Comparison of ENCODE assay signal across 8 cellular contexts in the genomic region with DNA sequence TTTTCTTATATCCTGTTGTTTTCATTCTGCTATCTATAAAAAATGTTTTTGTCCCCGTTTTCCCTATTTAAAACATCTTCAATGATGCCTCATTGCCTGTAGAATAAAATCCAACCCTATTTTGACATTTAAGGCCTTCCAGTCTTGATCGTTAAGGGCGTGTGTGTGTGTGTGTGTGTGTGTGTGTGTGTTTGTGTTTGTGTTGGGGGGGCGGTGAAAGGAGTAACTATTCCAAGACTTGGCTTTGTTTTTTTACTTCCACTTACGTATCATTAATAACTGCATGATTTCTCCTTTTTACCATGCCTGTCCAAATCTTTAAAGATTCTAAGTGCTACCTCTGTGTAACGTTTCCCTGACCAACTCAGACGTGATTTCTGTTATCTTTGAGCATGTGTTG. TPM values are rescaled to one million over a fixed set of nuclear protein-coding genes. Genes with fewer than 3 reads are reported as not detected.
DNase-seq lines count a peak whose midpoint lies in the region; ATAC-seq and TF ChIP-seq lines count a peak whose summit lies in the region.

No MANE protein-coding gene starts in this region.

- H3K4me3 Mint-ChIP-seq in activated CD4-positive, alpha-beta memory T cell treated with anti-CD3 and anti-CD28 coated beads for 36 hours: peak overlapping the region; percentile 99

- H3K4me3 ChIP-seq in cardiac muscle cell (peak overlapping the region; percentile 82), iPS-11a (ENCODE audit: low read depth, low read length) (peak overlapping the region; percentile 92), stomach (peak overlapping the region; percentile 94 to 100 (median 96))

- 0 to 3% (median 1%) methylated on average over 7 of the region's 7 CpGs for WGBS in stomach, 5 donors

- ATAC-seq in Right ventricle myocardium superior (ENCODE audit: poor library complexity) (no peak), GM21447 (IDR thresholded peaks at IDR 0.05; ENCODE audit: unreplicated experiment) (no peak), GM18861 (IDR thresholded peaks at IDR 0.05; ENCODE audit: unreplicated experiment) (no peak)

- H3K27ac Mint-ChIP-seq in activated CD4-positive, alpha-beta memory T cell treated with anti-CD3 and anti-CD28 coated beads for 36 hours: peak overlapping the region; percentile 100

- no peak for TF ChIP-seq CTCF in cardiac muscle cell (IDR thresholded peaks at IDR 0.05; ENCODE audit: low read depth, low read length)
- no peak for TF ChIP-seq CTCF in stomach (IDR thresholded peaks at IDR 0.05)

- peaks cover 14% of the 10 kb centered on the region for H3K4me1 ChIP-seq in cardiac muscle cell (ENCODE audit: low read depth)
- H3K4me1 ChIP-seq in stomach: peaks cover 22 to 78% (median 53%) of the 10 kb centered on the region in 4 donors

- intact Hi-C loops in Right ventricle myocardium superior (cut with DNase I) (no loop called here), stomach (cut with DNase I; ENCODE audit: low total_unique reads) (no loop called here)
- intact Hi-C loops in activated CD4-positive, alpha-beta memory T cell treated with anti-CD3 and anti-CD28 coated beads for 36 hours (cut with micrococcal nuclease): loop anchor here (1.0 to 5.0 kb wide), 3 partner anchors 35 to 1355 kb away; no protein-coding TSS in a partner anchor

- peaks cover 27% of the 10 kb centered on the region for H3K36me3 Mint-ChIP-seq in activated CD4-positive, alpha-beta memory T cell treated with anti-CD3 and anti-CD28 coated beads for 36 hours

- H3K9me3 ChIP-seq in cardiac muscle cell (ENCODE audit: low read depth) (no peaks in the 10 kb centered on the region), stomach (no peaks in the 10 kb centered on the region)

- H3K4me1 Mint-ChIP-seq in activated CD4-positive, alpha-beta memory T cell treated with anti-CD3 and anti-CD28 coated beads for 36 hours (ENCODE audit: low read depth): peaks cover 48% of the 10 kb centered on the region

- CTCF ChIA-PET in activated CD4-positive, alpha-beta memory T cell treated with anti-CD3 and anti-CD28 coated beads for 36 hours (lab: Charles Lee): no interaction called here

- DNase-seq in cardiac muscle cell (ENCODE audit: low read depth in 1 of 2, low spot score in 1 of 2) (peak in 1 of 2 donors; percentile 35), Right ventricle myocardium superior (no peak), stomach (no peak), germinal center (ENCODE audit: low spot score) (no peak)
- no peak for DNase-seq in activated CD4-positive, alpha-beta memory T cell treated with anti-CD3 and anti-CD28 coated beads for 36 hours

- H3K27me3 Mint-ChIP-seq in activated CD4-positive, alpha-beta memory T cell treated with anti-CD3 and anti-CD28 coated beads for 36 hours: no peaks in the 10 kb centered on the region

- no peaks in the 10 kb centered on the region for H3K9me3 Mint-ChIP-seq in activated CD4-positive, alpha-beta memory T cell treated with anti-CD3 and anti-CD28 coated beads for 36 hours

- H3K36me3 ChIP-seq in cardiac muscle cell (peaks cover 7% of the 10 kb centered on the region), stomach (peaks cover 3 to 33% (median 27%) of the 10 kb centered on the region in 4 donors)

- TF ChIP-seq POLR2A in stomach (IDR thresholded peaks at IDR 0.05): no peak

- H3K27ac ChIP-seq in cardiac muscle cell (peak overlapping the region; percentile 41), stomach (peak overlapping the region in 4 of 5 donors; percentile 92 to 96 (median 92))

- POLR2A ChIA-PET in activated CD4-positive, alpha-beta memory T cell treated with anti-CD3 and anti-CD28 coated beads for 36 hours (lab: Charles Lee): no interaction called here

- TF ChIP-seq EP300 in stomach (IDR thresholded peaks at IDR 0.05): no peak

- H3K27me3 ChIP-seq in cardiac muscle cell (no peaks in the 10 kb centered on the region), stomach (no peaks in the 10 kb centered on the region)

RNA-seq across cellular contexts. Expression of a gene that starts 0.8 kb away (rescaled TPM):
- 7.7 and 19.2 TPM in 2 replicates for total RNA-seq in cardiac muscle cell
- polyA plus RNA-seq in cardiac muscle cell: 16.4 and 24.7 TPM in 2 replicates
- 14.9 TPM for total RNA-seq in Right ventricle myocardium superior
- 10 to 100 TPM; 24.3 to 24.7 TPM for total RNA-seq in activated CD4-positive, alpha-beta memory T cell treated with anti-CD3 and anti-CD28 coated beads for 36 hours
- total RNA-seq in stomach: 10 to 100 TPM in 4 of 5 donors, 1 to 10 TPM in 1; 6.1 to 67.6 (median 37.9) TPM
- 10 to 100 TPM in 1 of 3 donors, 1 to 10 TPM in 2; 8.1 to 13.6 (median 9.2) TPM for polyA plus RNA-seq in stomach

RNA-seq across cellular contexts. Expression of a gene that starts 1.0 kb away (rescaled TPM):
- total RNA-seq in cardiac muscle cell (19.4 and 23.3 TPM in 2 replicates), Right ventricle myocardium superior (11.5 TPM), stomach (10 to 100 TPM in 4 of 5 donors, 1 to 10 TPM in 1; 5.2 to 37.1 (median 15.8) TPM)
- polyA plus RNA-seq in cardiac muscle cell (15.3 and 17.0 TPM in 2 replicates), stomach (10 to 100 TPM in 1 of 3 donors, 1 to 10 TPM in 2; 5.7 to 11.0 (median 6.8) TPM)
- total RNA-seq in activated CD4-positive, alpha-beta memory T cell treated with anti-CD3 and anti-CD28 coated beads for 36 hours: 10 to 100 TPM; 48.2 to 49.5 TPM

RNA-seq across cellular contexts. Expression of a gene that starts 55.0 kb away (rescaled TPM):
- 3.7 and 14.7 TPM in 2 replicates for total RNA-seq in cardiac muscle cell
- 2.0 and 14.8 TPM in 2 replicates for polyA plus RNA-seq in cardiac muscle cell
- total RNA-seq in Right ventricle myocardium superior: 0.86 TPM
- total RNA-seq in activated CD4-positive, alpha-beta memory T cell treated with anti-CD3 and anti-CD28 coated beads for 36 hours: 10 to 100 TPM; 18.4 to 19.1 TPM
- total RNA-seq in stomach: 1 to 10 TPM; 2.0 to 8.5 (median 4.5) TPM
- polyA plus RNA-seq in stomach: 1 to 10 TPM; 2.7 to 3.4 (median 3.1) TPM

RNA-seq across cellular contexts. Expression of a gene that starts 55.3 kb away (rescaled TPM):
- total RNA-seq in cardiac muscle cell (6.5 and 12.4 TPM in 2 replicates), Right ventricle myocardium superior (5.9 TPM), stomach (10 to 100 TPM in 1 of 5 donors, 1 to 10 TPM in 3, not detected in 1; 1.2 to 11.7 (median 6.8) TPM)
- polyA plus RNA-seq in cardiac muscle cell (15.4 and 41.4 TPM in 2 replicates), stomach (10 to 100 TPM in 1 of 3 donors, 1 to 10 TPM in 2; 7.9 to 10.8 (median 8.1) TPM)
- total RNA-seq in activated CD4-positive, alpha-beta memory T cell treated with anti-CD3 and anti-CD28 coated beads for 36 hours: 10 to 100 TPM; 27.6 to 28.6 TPM
